Comparison of ENCODE assay signal across 16 cellular contexts in genomic region chr21:26709090-26709489, GRCh38.
DNase-seq lines count a peak whose midpoint lies in the region; ATAC-seq and TF ChIP-seq lines count a peak whose summit lies in the region.
"Had no signal": no experiment of that assay in that cellular context is flagged by ENCODE, and none has a peak within 500 bp of the region (broad histone marks: within the 10 kb centered on the region; RNA-seq: fewer than 3 reads in every experiment).

No MANE protein-coding gene starts in this region.

- intact Hi-C loops in aorta (cut with DNase I): no loop called here

- no peak overlapping the region for H3K27ac ChIP-seq in aorta (ENCODE audit: low read depth in 1 of 2, low read length in 2 of 2)
- H3K27ac ChIP-seq: PC-9, SK-N-MC had no signal

- DNase-seq in EL (peak; percentile 33), LHCN-M2 (ENCODE audit: low read depth) (peak; percentile 56), astrocyte of the hippocampus (ENCODE audit: low read depth, low spot score) (peak; percentile 15), iris pigment epithelial cell (ENCODE audit: low read depth) (peak; percentile 11), KBM-7 (no peak), aorta (no peak)
- DNase-seq: CD4-positive, alpha-beta T cell; DMS79; NCI-H1092; NCI-H1694; NCI-H446; PC-9 had no signal

- no peak for ATAC-seq in SK-N-SH treated with all-trans-retinoic acid at 6 μM for 48 hours
- ATAC-seq in GM18867 (IDR thresholded peaks at IDR 0.05; ENCODE audit: unreplicated experiment): no peak
- no peak for ATAC-seq in aorta (ENCODE audit: low FRiP score)
- ATAC-seq: Right ventricle myocardium inferior had no signal

- H3K4me1 ChIP-seq in aorta (ENCODE audit: control insufficient read depth in 1 of 2, insufficient read depth in 2 of 2, low read length in 2 of 2): no peaks in the 10 kb centered on the region

- no peak overlapping the region for H3K4me3 ChIP-seq in aorta (ENCODE audit: low read length in 2 of 2)
- H3K4me3 ChIP-seq: PC-9, SK-N-MC had no signal

- WGBS in aorta, 2 donors: 77 to 87% methylated on average over 7 of the region's 7 CpGs

- no peaks in the 10 kb centered on the region for H3K9me3 ChIP-seq in aorta (ENCODE audit: control insufficient read depth, low read length)

- H3K27me3 ChIP-seq in aorta (ENCODE audit: control insufficient read depth in 1 of 2, insufficient read depth in 2 of 2, low read length in 1 of 2): no peaks in the 10 kb centered on the region

- no peaks in the 10 kb centered on the region for H3K36me3 ChIP-seq in aorta (ENCODE audit: control insufficient read depth in 1 of 2, insufficient read depth in 2 of 2, low read length in 1 of 2)

- in situ Hi-C loops in KBM-7 (cut with MboI; ENCODE audit: low pct_unique_long_range_greater_than_20kb, low sequenced_read_pairs): no loop called here

TF ChIP-seq in SK-N-SH treated with all-trans-retinoic acid at 6 μM for 48 hours, 23 proteins besides CTCF, POLR2A, EP300 and RAD21:
- TF ChIP-seq SNAI2 (CRISPR knock-in tag; IDR thresholded peaks at IDR 0.05): no peak
- no peak for TF ChIP-seq RARB (CRISPR knock-in tag; IDR thresholded peaks at IDR 0.05)
- no peak for TF ChIP-seq ZC3H10 (CRISPR knock-in tag; IDR thresholded peaks at IDR 0.05)
- TF ChIP-seq ZFP30 (CRISPR knock-in tag; IDR thresholded peaks at IDR 0.05): no peak
- TF ChIP-seq TCF4 (CRISPR knock-in tag; IDR thresholded peaks at IDR 0.05; ENCODE audit: borderline replicate concordance): no peak
- no peak for TF ChIP-seq CSRNP3 (CRISPR knock-in tag; IDR thresholded peaks at IDR 0.05)
- no peak for TF ChIP-seq POU6F1 (CRISPR knock-in tag; IDR thresholded peaks at IDR 0.05; ENCODE audit: borderline replicate concordance, low read depth)
- no peak for TF ChIP-seq TOX (CRISPR knock-in tag; IDR thresholded peaks at IDR 0.05; ENCODE audit: borderline replicate concordance)

Comparison
In these comparisons a context has a peak if more than half of its experiments do, and no peak if none do; other contexts are left out.
1. DNase-seq: peak in EL (single experiment), LHCN-M2 (single experiment), astrocyte of the hippocampus (single experiment) and iris pigment epithelial cell (single experiment); none in KBM-7 (single experiment) and aorta (0 of 2).